Comparison of ENCODE assay signal across 8 cellular contexts in genomic region chr1:85277027-85277625, GRCh38. TPM values are rescaled to one million over a fixed set of nuclear protein-coding genes. Genes with fewer than 3 reads are reported as not detected.
A peak's percentile ranks its signal among the peaks of the same experiment; 100 is the strongest.
DNase-seq lines count a peak whose midpoint lies in the region; ATAC-seq and TF ChIP-seq lines count a peak whose summit lies in the region.

No MANE protein-coding gene starts in this region.

- POLR2A ChIA-PET in activated naive CD8-positive, alpha-beta T cell treated with anti-CD3 and anti-CD28 coated beads, Interleukin-2, amount 10 ng/mL, durations not matched to agents 7 days and 5 days (lab: Charles Lee), result interaction anchor here (0.6 to 2.6 kb wide), 15 partner anchors 8 to 1427 kb away, joined by 3 to 33 read pairs (median 5); partner anchors contain the start of genes C1orf52, GNG5, PRKACB and SH3GLB1

- TF ChIP-seq EP300 in stomach (IDR thresholded peaks at IDR 0.05), result no peak

- TF ChIP-seq POLR2A in stomach (IDR thresholded peaks at IDR 0.05), result no peak

- peaks cover 31% of the 10 kb centered on the region for H3K4me1 Mint-ChIP-seq in activated naive CD8-positive, alpha-beta T cell treated with anti-CD3 and anti-CD28 coated beads, Interleukin-2, amount 10 ng/mL, durations not matched to agents 7 days and 5 days
- H3K4me1 Mint-ChIP-seq in immature natural killer cell, result peaks cover 41 to 44% of the 10 kb centered on the region in 2 donors

- peak; percentile 35 for DNase-seq in NCI-H748 (lab: John Stamatoyannopoulos, UW; ENCODE audit: unreplicated experiment)
- DNase-seq in NCI-H748 treated with DMSO at 0.1 percent for 48 hours (lab: John Stamatoyannopoulos, UW), result no peak
- DNase-seq in activated naive CD8-positive, alpha-beta T cell treated with anti-CD3 and anti-CD28 coated beads, Interleukin-2, amount 10 ng/mL, durations not matched to agents 7 days and 5 days, result no peak
- DNase-seq in immature natural killer cell, result no peak
- DNase-seq in stomach, result no peak
- no peak for DNase-seq in T-helper 9 cell
- DNase-seq in NCI-H82 (lab: John Stamatoyannopoulos, UW), result no peak
- DNase-seq in NOMO-1 (lab: John Stamatoyannopoulos, UW; ENCODE audit: unreplicated experiment in 2 of 2), result no peak

- no peaks in the 10 kb centered on the region for H3K9me3 ChIP-seq in stomach

- no peak for ATAC-seq in activated naive CD8-positive, alpha-beta T cell treated with anti-CD3 and anti-CD28 coated beads, Interleukin-2, amount 10 ng/mL, durations not matched to agents 7 days and 5 days (ENCODE audit: low read depth)

- H3K4me3 ChIP-seq in stomach, result peak overlapping the region; percentile 47 to 70 (median 68)

- 66 to 77% (median 69%) methylated on average over 9 of the region's 9 CpGs for WGBS in stomach, 5 donors

- peak overlapping the region; percentile 92 for H3K27ac Mint-ChIP-seq in activated naive CD8-positive, alpha-beta T cell treated with anti-CD3 and anti-CD28 coated beads, Interleukin-2, amount 10 ng/mL, durations not matched to agents 7 days and 5 days
- H3K27ac Mint-ChIP-seq in immature natural killer cell, result peak overlapping the region; percentile 87 to 97 (median 96)

- peaks cover 0 to 56% (median 40%) of the 10 kb centered on the region in 4 donors for H3K4me1 ChIP-seq in stomach

- peak overlapping the region; percentile 87 for H3K4me3 Mint-ChIP-seq in activated naive CD8-positive, alpha-beta T cell treated with anti-CD3 and anti-CD28 coated beads, Interleukin-2, amount 10 ng/mL, durations not matched to agents 7 days and 5 days
- peak overlapping the region; percentile 86 to 91 (median 91) for H3K4me3 Mint-ChIP-seq in immature natural killer cell

- no peaks in the 10 kb centered on the region for H3K9me3 Mint-ChIP-seq in activated naive CD8-positive, alpha-beta T cell treated with anti-CD3 and anti-CD28 coated beads, Interleukin-2, amount 10 ng/mL, durations not matched to agents 7 days and 5 days
- no peaks in the 10 kb centered on the region for H3K9me3 Mint-ChIP-seq in immature natural killer cell

- H3K27me3 Mint-ChIP-seq in activated naive CD8-positive, alpha-beta T cell treated with anti-CD3 and anti-CD28 coated beads, Interleukin-2, amount 10 ng/mL, durations not matched to agents 7 days and 5 days, result peaks cover 14% of the 10 kb centered on the region
- H3K27me3 Mint-ChIP-seq in immature natural killer cell (ENCODE audit: low read depth in 3 of 3), result peaks cover 1 to 6% (median 4%) of the 10 kb centered on the region in 3 donors

- H3K36me3 ChIP-seq in stomach, result peaks cover 0 to 9% (median 2%) of the 10 kb centered on the region in 4 donors

- H3K36me3 Mint-ChIP-seq in activated naive CD8-positive, alpha-beta T cell treated with anti-CD3 and anti-CD28 coated beads, Interleukin-2, amount 10 ng/mL, durations not matched to agents 7 days and 5 days, result peaks cover 18% of the 10 kb centered on the region
- no peaks in the 10 kb centered on the region for H3K36me3 Mint-ChIP-seq in immature natural killer cell

- peak overlapping the region; percentile 84 to 99 (median 94) for H3K27ac ChIP-seq in stomach

- intact Hi-C loops in stomach (cut with DNase I; ENCODE audit: low total_unique reads), result no loop called here

- peak in 1 of 7 experiments; percentile 1 for TF ChIP-seq CTCF in stomach (IDR thresholded peaks at IDR 0.05)

- H3K27me3 ChIP-seq in stomach, result no peaks in the 10 kb centered on the region

RNA-seq across cellular contexts. Expression of gene BCL10, which starts 0.7 kb away (rescaled TPM):
- 10 to 100 TPM; 27.4 to 31.7 TPM for total RNA-seq in activated naive CD8-positive, alpha-beta T cell treated with anti-CD3 and anti-CD28 coated beads, Interleukin-2, amount 10 ng/mL, durations not matched to agents 7 days and 5 days
- polyA plus RNA-seq in immature natural killer cell (10 to 100 TPM; 23.0 to 26.0 (median 26.0) TPM), stomach (10 to 100 TPM in 1 of 3 donors, 1 to 10 TPM in 2; 8.1 to 23.4 (median 9.9) TPM)
- total RNA-seq in stomach, result 10 to 100 TPM in 4 of 5 donors, 1 to 10 TPM in 1; 6.1 to 42.7 (median 38.5) TPM

RNA-seq across cellular contexts. Expression of gene C1orf52, which starts 17.7 kb away (rescaled TPM):
- total RNA-seq in activated naive CD8-positive, alpha-beta T cell treated with anti-CD3 and anti-CD28 coated beads, Interleukin-2, amount 10 ng/mL, durations not matched to agents 7 days and 5 days, result 10 to 100 TPM; 31.2 to 35.7 TPM
- 10 to 100 TPM; 13.9 to 29.2 (median 19.9) TPM for polyA plus RNA-seq in immature natural killer cell
- 10 to 100 TPM in 3 of 5 donors, 1 to 10 TPM in 2; 5.8 to 39.3 (median 23.5) TPM for total RNA-seq in stomach
- 10 to 100 TPM; 11.1 to 16.8 (median 11.9) TPM for polyA plus RNA-seq in stomach
